In the genomic region with DNA sequence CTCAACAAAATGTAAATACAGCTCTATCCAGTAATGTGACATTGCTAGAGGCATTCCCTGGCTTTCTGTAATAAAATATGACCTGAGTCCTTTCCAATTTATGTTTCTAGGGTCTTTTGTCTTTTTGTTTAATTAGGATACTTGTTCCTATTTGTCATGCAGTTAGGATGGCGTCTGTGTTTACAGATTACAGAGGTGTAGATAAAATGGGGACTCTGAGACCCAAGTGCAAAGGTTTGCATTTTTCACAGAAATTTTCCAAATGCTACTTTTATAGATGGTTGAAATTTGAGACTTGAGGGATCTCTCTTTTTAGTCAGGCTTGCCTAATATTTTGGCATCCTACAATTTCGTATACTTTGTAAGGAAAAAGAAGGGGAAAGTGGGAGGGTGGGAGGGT, we compare ENCODE assay signal across 13 cellular contexts.
"Had no signal": no experiment of that assay in that cellular context is flagged by ENCODE, and none has a peak within 500 bp of the region (broad histone marks: within the 10 kb centered on the region; RNA-seq: fewer than 3 reads in every experiment).

No MANE protein-coding gene starts in this region.

- H3K4me3 ChIP-seq: body of pancreas, mucosa of descending colon, right atrium auricular region, skin epidermis, tibial nerve had no signal

- DNase-seq: activated CD4-positive, alpha-beta T cell treated with anti-CD3 and anti-CD28 coated beads, Interleukin-2, amount 50 U/mL, for 1 hour; activated naive CD4-positive, alpha-beta T cell treated with anti-CD3 and anti-CD28 coated beads, Interleukin-2, amount 50 U/mL, for 16 hours; body of pancreas; central memory CD4-positive, alpha-beta T cell; cortex of kidney; effector memory CD4-positive, alpha-beta T cell; immature natural killer cell; mucosa of descending colon; nucleus accumbens had no signal

- H3K27ac ChIP-seq: body of pancreas, epithelial cell of prostate had no signal

- ATAC-seq: body of pancreas, mucosa of descending colon had no signal

- H3K9me3 ChIP-seq: body of pancreas, mucosa of descending colon, right atrium auricular region, tibial nerve had no signal

- H3K27me3 ChIP-seq: body of pancreas, right atrium auricular region, tibial nerve had no signal

- H3K36me3 ChIP-seq: right atrium auricular region, tibial nerve had no signal
